In the genomic region with DNA sequence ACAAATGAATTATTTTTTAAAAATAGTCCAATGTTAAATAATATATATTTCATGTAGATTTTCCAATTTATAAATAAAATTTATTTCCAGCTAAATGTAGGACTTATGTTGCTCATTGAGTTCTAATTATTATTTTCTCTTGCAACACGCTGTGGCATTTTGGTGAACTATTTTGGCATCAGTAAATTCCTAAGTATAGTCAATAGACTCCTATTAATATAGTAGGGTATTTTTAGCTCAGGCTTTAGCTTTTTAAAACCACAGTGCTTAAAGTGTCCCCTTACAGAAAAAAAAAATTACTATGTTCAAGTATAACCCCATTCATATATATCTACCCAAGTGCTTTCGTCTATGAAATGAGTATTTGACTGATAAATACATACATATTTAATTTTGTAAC, we compare ENCODE assay signal across 23 cellular contexts.
"Had no signal": no experiment of that assay in that cellular context is flagged by ENCODE, and none has a peak within 500 bp of the region (broad histone marks: within the 10 kb centered on the region; RNA-seq: fewer than 3 reads in every experiment).

No MANE protein-coding gene starts in this region.

- H3K27me3 ChIP-seq: ovary, right lobe of liver, stomach, testis, thyroid gland, transverse colon, upper lobe of left lung, vagina had no signal

- H3K4me1 ChIP-seq: lower lobe of right lung, right lobe of liver, testis, thyroid gland, transverse colon, upper lobe of left lung, vagina had no signal

- ATAC-seq: lower lobe of right lung; naive thymus-derived CD4-positive, alpha-beta T cell; natural killer cell treated with Interleukin-12 subunit alpha and Interleukin-12 subunit beta and Interleukin-15 and Interleukin-18, amount 100 ng/mL, for 72 hours; right lobe of liver; stimulated activated naive B cell treated with anti-CD40 and anti-IgM and Interleukin-4, amounts not matched to agents 10 μg/mL and 1 μg/mL and 100 μg/mL, for 72 hours; stimulated activated naive CD8-positive, alpha-beta T cell treated with anti-CD3 and anti-CD28 coated beads, Interleukin-15, Interleukin-2, amounts not matched to agents 100 U/mL and 50 U/mL, for 24 hours had no signal

- H3K9me3 ChIP-seq: lower lobe of right lung, ovary, right lobe of liver, stomach, testis, thyroid gland, transverse colon, upper lobe of left lung, vagina had no signal

- H3K36me3 ChIP-seq: lower lobe of right lung, ovary, right lobe of liver, stomach, thyroid gland, transverse colon, upper lobe of left lung, vagina had no signal

- DNase-seq: glutamatergic neuron; hippocampal formation; kidney; lower lobe of right lung; mesendoderm; naive thymus-derived CD4-positive, alpha-beta T cell; ovary; retina; right lobe of liver; stimulated activated CD4-positive, alpha-beta T cell treated with anti-CD3 and anti-CD28 coated beads, Interleukin-12 subunit alpha, Interleukin-12 subunit beta, amount 100 ng/mL, for 4 hours; stimulated activated CD4-positive, alpha-beta T cell treated with anti-CD3 and anti-CD28 coated beads, Interleukin-15, amount 100 ng/mL, for 24 hours; stimulated activated CD4-positive, alpha-beta T cell treated with anti-CD3 and anti-CD28 coated beads, Interleukin-2, amount 100 ng/mL, for 24 hours; stimulated activated CD4-positive, alpha-beta T cell treated with anti-CD3 and anti-CD28 coated beads, Interleukin-4, amount 100 ng/mL, for 1 hour; stimulated activated naive B cell treated with anti-CD40 and anti-IgM and Interleukin-4, amounts not matched to agents 10 μg/mL and 1 μg/mL and 100 μg/mL, for 72 hours; stimulated activated naive CD8-positive, alpha-beta T cell treated with anti-CD3 and anti-CD28 coated beads, Interleukin-15, Interleukin-2, amounts not matched to agents 100 U/mL and 50 U/mL, for 24 hours; stomach; testis; thyroid gland; transverse colon; upper lobe of left lung had no signal

- H3K4me3 ChIP-seq: lower lobe of right lung, ovary, right lobe of liver, skin epidermis, stomach, testis, thyroid gland, transverse colon, upper lobe of left lung, vagina had no signal

- H3K27ac ChIP-seq: lower lobe of right lung, ovary, right lobe of liver, skin epidermis, stomach, testis, thyroid gland, transverse colon, upper lobe of left lung, vagina had no signal
